ENCODE assay signal across 9 cellular contexts in the genomic region with DNA sequence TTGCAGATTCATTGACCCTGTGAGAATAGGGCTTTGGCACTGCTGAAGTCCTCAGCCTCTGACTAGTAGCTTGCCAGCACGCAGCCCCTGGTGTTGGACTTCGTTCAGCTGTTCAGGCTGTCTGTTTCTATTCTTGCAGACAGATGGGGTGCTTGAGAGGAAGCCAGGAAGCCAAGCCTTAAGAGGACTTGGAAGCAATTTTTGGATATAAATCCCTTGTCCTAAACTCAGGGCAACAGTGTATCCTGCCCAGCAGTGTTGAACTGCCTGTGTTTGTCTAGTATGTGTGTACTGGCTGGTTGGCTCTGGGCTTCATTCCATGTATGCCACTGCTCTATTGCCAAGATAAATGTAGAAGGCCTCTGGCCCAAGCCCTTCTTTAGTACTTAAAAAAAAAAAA.
DNase-seq lines count a peak whose midpoint lies in the region; ATAC-seq and TF ChIP-seq lines count a peak whose summit lies in the region.
"Had no signal": no experiment of that assay in that cellular context is flagged by ENCODE, and none has a peak within 500 bp of the region (broad histone marks: within the 10 kb centered on the region; RNA-seq: fewer than 3 reads in every experiment).

No MANE protein-coding gene starts in this region.

- H3K4me1 Mint-ChIP-seq in WTC11: peaks cover 9% of the 10 kb centered on the region
- H3K4me1 Mint-ChIP-seq in activated CD4-positive, alpha-beta T cell treated with anti-CD3 and anti-CD28 coated beads, Interleukin-2, amount 10 ng/mL, durations not matched to agents 7 days and 5 days: peaks cover 4% of the 10 kb centered on the region

- H3K4me1 ChIP-seq in right atrium auricular region: peaks cover 0 to 18% of the 10 kb centered on the region in 2 donors
- peaks cover 0 to 57% (median 38%) of the 10 kb centered on the region in 4 donors for H3K4me1 ChIP-seq in stomach

- TF ChIP-seq POLR2A in stomach (IDR thresholded peaks at IDR 0.05): no peak

- ATAC-seq in WTC11: 0 out of 2 replicates have a peak, but pooled peaks have one; percentile 28
- ATAC-seq in GM18867 (IDR thresholded peaks at IDR 0.05; ENCODE audit: unreplicated experiment): no peak
- no peak for ATAC-seq in GM21825 (IDR thresholded peaks at IDR 0.05; ENCODE audit: unreplicated experiment)

- POLR2A ChIA-PET in WTC11 (lab: Charles Lee): no interaction called here
- POLR2A ChIA-PET in activated CD4-positive, alpha-beta T cell treated with anti-CD3 and anti-CD28 coated beads, Interleukin-2, amount 10 ng/mL, durations not matched to agents 7 days and 5 days (lab: Charles Lee): no interaction called here

- no peaks in the 10 kb centered on the region for H3K9me3 Mint-ChIP-seq in WTC11
- H3K9me3 Mint-ChIP-seq in activated CD4-positive, alpha-beta T cell treated with anti-CD3 and anti-CD28 coated beads, Interleukin-2, amount 10 ng/mL, durations not matched to agents 7 days and 5 days: no peaks in the 10 kb centered on the region

- 0 to 15% (median 11%) methylated on average over 2 of the region's 2 CpGs for WGBS in stomach, 5 donors

- no peak overlapping the region for H3K4me3 Mint-ChIP-seq in WTC11
- no peak overlapping the region for H3K4me3 Mint-ChIP-seq in activated CD4-positive, alpha-beta T cell treated with anti-CD3 and anti-CD28 coated beads, Interleukin-2, amount 10 ng/mL, durations not matched to agents 7 days and 5 days

- DNase-seq in LHCN-M2 (ENCODE audit: low read depth) (peak; percentile 82), WTC11 (ENCODE audit: low spot score) (no peak), right atrium auricular region (ENCODE audit: low spot score) (peak; percentile 61), stomach (peak; percentile 78), HuH-7.5 (ENCODE audit: low spot score) (no peak)
- DNase-seq in activated CD4-positive, alpha-beta T cell treated with anti-CD3 and anti-CD28 coated beads, Interleukin-2, amount 10 ng/mL, durations not matched to agents 7 days and 5 days: no peak

- H3K4me3 ChIP-seq in right atrium auricular region: no peak overlapping the region
- no peak overlapping the region for H3K4me3 ChIP-seq in stomach
- H3K4me3 ChIP-seq: tibial nerve had no signal

- no peaks in the 10 kb centered on the region for H3K9me3 ChIP-seq in right atrium auricular region
- H3K9me3 ChIP-seq in stomach: no peaks in the 10 kb centered on the region
- H3K9me3 ChIP-seq: tibial nerve had no signal

- CTCF ChIA-PET in WTC11 (lab: Charles Lee): interaction anchor here (1.3 kb wide), 1 partner anchor 13 kb away, joined by 3 read pairs; no protein-coding TSS in a partner anchor
- CTCF ChIA-PET in activated CD4-positive, alpha-beta T cell treated with anti-CD3 and anti-CD28 coated beads, Interleukin-2, amount 10 ng/mL, durations not matched to agents 7 days and 5 days (lab: Charles Lee): no interaction called here

- intact Hi-C loops in stomach (cut with DNase I; ENCODE audit: low total_unique reads): no loop called here

- no peaks in the 10 kb centered on the region for H3K27me3 Mint-ChIP-seq in WTC11 (ENCODE audit: low read depth)
- H3K27me3 Mint-ChIP-seq in activated CD4-positive, alpha-beta T cell treated with anti-CD3 and anti-CD28 coated beads, Interleukin-2, amount 10 ng/mL, durations not matched to agents 7 days and 5 days: no peaks in the 10 kb centered on the region

- H3K27me3 ChIP-seq in right atrium auricular region (no peaks in the 10 kb centered on the region), stomach (no peaks in the 10 kb centered on the region)
- H3K27me3 ChIP-seq: tibial nerve had no signal

- no peaks in the 10 kb centered on the region for H3K36me3 ChIP-seq in right atrium auricular region
- H3K36me3 ChIP-seq in stomach: no peaks in the 10 kb centered on the region
- H3K36me3 ChIP-seq: tibial nerve had no signal

- no peak overlapping the region for H3K27ac Mint-ChIP-seq in WTC11
- H3K27ac Mint-ChIP-seq in activated CD4-positive, alpha-beta T cell treated with anti-CD3 and anti-CD28 coated beads, Interleukin-2, amount 10 ng/mL, durations not matched to agents 7 days and 5 days: no peak overlapping the region

- no peaks in the 10 kb centered on the region for H3K36me3 Mint-ChIP-seq in WTC11
- no peaks in the 10 kb centered on the region for H3K36me3 Mint-ChIP-seq in activated CD4-positive, alpha-beta T cell treated with anti-CD3 and anti-CD28 coated beads, Interleukin-2, amount 10 ng/mL, durations not matched to agents 7 days and 5 days (ENCODE audit: low read depth)

- TF ChIP-seq CTCF in WTC11 (IDR thresholded peaks at IDR 0.05) (no peak), right atrium auricular region (IDR thresholded peaks at IDR 0.05) (peak in 1 of 2 donors; percentile 43), stomach (IDR thresholded peaks at IDR 0.05) (no peak)

- TF ChIP-seq EP300 in stomach (IDR thresholded peaks at IDR 0.05): no peak

- H3K27ac ChIP-seq in right atrium auricular region (peak overlapping the region; percentile 24 to 31), stomach (peak overlapping the region in 3 of 5 donors; percentile 9 to 49 (median 10))
- H3K27ac ChIP-seq: tibial nerve had no signal

TF ChIP-seq in WTC11, 78 proteins besides CTCF, POLR2A, EP300 and RAD21:
- TF ChIP-seq, protein P1, sequence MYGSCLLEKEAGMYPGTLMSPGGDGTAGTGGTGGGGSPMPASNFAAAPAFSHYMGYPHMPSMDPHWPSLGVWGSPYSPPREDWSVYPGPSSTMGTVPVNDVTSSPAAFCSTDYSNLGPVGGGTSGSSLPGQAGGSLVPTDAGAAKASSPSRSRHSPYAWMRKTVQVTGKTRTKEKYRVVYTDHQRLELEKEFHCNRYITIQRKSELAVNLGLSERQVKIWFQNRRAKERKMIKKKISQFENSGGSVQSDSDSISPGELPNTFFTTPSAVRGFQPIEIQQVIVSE (CRISPR knock-in tag; IDR thresholded peaks at IDR 0.05; ENCODE audit: borderline replicate concordance): no peak
- no peak for TF ChIP-seq SP1 (CRISPR knock-in tag; conservative IDR thresholded peaks at IDR 0.05)
- TF ChIP-seq ZNF263 (CRISPR knock-in tag; IDR thresholded peaks at IDR 0.05; ENCODE audit: low read depth): no peak
- TF ChIP-seq NFATC4 (CRISPR knock-in tag; IDR thresholded peaks at IDR 0.05): no peak
- TF ChIP-seq, protein P2, sequence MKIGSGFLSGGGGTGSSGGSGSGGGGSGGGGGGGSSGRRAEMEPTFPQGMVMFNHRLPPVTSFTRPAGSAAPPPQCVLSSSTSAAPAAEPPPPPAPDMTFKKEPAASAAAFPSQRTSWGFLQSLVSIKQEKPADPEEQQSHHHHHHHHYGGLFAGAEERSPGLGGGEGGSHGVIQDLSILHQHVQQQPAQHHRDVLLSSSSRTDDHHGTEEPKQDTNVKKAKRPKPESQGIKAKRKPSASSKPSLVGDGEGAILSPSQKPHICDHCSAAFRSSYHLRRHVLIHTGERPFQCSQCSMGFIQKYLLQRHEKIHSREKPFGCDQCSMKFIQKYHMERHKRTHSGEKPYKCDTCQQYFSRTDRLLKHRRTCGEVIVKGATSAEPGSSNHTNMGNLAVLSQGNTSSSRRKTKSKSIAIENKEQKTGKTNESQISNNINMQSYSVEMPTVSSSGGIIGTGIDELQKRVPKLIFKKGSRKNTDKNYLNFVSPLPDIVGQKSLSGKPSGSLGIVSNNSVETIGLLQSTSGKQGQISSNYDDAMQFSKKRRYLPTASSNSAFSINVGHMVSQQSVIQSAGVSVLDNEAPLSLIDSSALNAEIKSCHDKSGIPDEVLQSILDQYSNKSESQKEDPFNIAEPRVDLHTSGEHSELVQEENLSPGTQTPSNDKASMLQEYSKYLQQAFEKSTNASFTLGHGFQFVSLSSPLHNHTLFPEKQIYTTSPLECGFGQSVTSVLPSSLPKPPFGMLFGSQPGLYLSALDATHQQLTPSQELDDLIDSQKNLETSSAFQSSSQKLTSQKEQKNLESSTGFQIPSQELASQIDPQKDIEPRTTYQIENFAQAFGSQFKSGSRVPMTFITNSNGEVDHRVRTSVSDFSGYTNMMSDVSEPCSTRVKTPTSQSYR (CRISPR knock-in tag; IDR thresholded peaks at IDR 0.05): no peak
- no peak for TF ChIP-seq NR1H2 (CRISPR knock-in tag; IDR thresholded peaks at IDR 0.05)
- TF ChIP-seq TCF7 (CRISPR knock-in tag; IDR thresholded peaks at IDR 0.05; ENCODE audit: low read depth): no peak
- no peak for TF ChIP-seq CBFB (CRISPR knock-in tag; IDR thresholded peaks at IDR 0.05; ENCODE audit: low read depth)
- TF ChIP-seq, protein P3, sequence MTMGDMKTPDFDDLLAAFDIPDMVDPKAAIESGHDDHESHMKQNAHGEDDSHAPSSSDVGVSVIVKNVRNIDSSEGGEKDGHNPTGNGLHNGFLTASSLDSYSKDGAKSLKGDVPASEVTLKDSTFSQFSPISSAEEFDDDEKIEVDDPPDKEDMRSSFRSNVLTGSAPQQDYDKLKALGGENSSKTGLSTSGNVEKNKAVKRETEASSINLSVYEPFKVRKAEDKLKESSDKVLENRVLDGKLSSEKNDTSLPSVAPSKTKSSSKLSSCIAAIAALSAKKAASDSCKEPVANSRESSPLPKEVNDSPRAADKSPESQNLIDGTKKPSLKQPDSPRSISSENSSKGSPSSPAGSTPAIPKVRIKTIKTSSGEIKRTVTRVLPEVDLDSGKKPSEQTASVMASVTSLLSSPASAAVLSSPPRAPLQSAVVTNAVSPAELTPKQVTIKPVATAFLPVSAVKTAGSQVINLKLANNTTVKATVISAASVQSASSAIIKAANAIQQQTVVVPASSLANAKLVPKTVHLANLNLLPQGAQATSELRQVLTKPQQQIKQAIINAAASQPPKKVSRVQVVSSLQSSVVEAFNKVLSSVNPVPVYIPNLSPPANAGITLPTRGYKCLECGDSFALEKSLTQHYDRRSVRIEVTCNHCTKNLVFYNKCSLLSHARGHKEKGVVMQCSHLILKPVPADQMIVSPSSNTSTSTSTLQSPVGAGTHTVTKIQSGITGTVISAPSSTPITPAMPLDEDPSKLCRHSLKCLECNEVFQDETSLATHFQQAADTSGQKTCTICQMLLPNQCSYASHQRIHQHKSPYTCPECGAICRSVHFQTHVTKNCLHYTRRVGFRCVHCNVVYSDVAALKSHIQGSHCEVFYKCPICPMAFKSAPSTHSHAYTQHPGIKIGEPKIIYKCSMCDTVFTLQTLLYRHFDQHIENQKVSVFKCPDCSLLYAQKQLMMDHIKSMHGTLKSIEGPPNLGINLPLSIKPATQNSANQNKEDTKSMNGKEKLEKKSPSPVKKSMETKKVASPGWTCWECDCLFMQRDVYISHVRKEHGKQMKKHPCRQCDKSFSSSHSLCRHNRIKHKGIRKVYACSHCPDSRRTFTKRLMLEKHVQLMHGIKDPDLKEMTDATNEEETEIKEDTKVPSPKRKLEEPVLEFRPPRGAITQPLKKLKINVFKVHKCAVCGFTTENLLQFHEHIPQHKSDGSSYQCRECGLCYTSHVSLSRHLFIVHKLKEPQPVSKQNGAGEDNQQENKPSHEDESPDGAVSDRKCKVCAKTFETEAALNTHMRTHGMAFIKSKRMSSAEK (CRISPR knock-in tag; IDR thresholded peaks at IDR 0.05; ENCODE audit: borderline replicate concordance): no peak
- no peak for TF ChIP-seq FOXJ3 (CRISPR knock-in tag; IDR thresholded peaks at IDR 0.05; ENCODE audit: borderline replicate concordance)
- no peak for TF ChIP-seq NR3C1 (CRISPR knock-in tag; conservative IDR thresholded peaks at IDR 0.05; ENCODE audit: low read depth)

Comparison
In these comparisons a context has a peak if more than half of its experiments do, and no peak if none do; other contexts are left out.
1. DNase-seq: peak in LHCN-M2 (single experiment), right atrium auricular region (single experiment) and stomach (single experiment); none in WTC11 (single experiment), HuH-7.5 (single experiment) and activated CD4-positive, alpha-beta T cell treated with anti-CD3 and anti-CD28 coated beads, Interleukin-2, amount 10 ng/mL, durations not matched to agents 7 days and 5 days (single experiment).